21 cellular contexts compared by ENCODE assay signal in genomic region chr2:33444961-33445360, GRCh38. TPM values are rescaled to one million over a fixed set of nuclear protein-coding genes. Genes with fewer than 3 reads are reported as not detected.
DNase-seq lines count a peak whose midpoint lies in the region; ATAC-seq, FAIRE-seq and TF ChIP-seq lines count a peak whose summit lies in the region.
"Had no signal": no experiment of that assay in that cellular context is flagged by ENCODE, and none has a peak within 500 bp of the region (broad histone marks: within the 10 kb centered on the region; RNA-seq: fewer than 3 reads in every experiment).

No MANE protein-coding gene starts in this region.

- no peak overlapping the region for H3K27ac Mint-ChIP-seq in CD4-positive, alpha-beta T cell
- H3K27ac Mint-ChIP-seq: CD14-positive monocyte, HFFc6 had no signal

- TF ChIP-seq CTCF in SK-N-SH (IDR thresholded peaks at IDR 0.05) (no peak), K562 (IDR thresholded peaks at IDR 0.05 in 2 of 3, conservative IDR thresholded peaks at IDR 0.05 in 1 of 3; ENCODE audit: insufficient read depth in 2 of 3, low read depth in 1 of 3, low read length in 3 of 3) (no peak), left ventricle myocardium inferior (IDR thresholded peaks at IDR 0.05; ENCODE audit: borderline replicate concordance) (no peak), D721Med (IDR thresholded peaks at IDR 0.05; ENCODE audit: insufficient read depth, missing control alignments) (no peak)
- TF ChIP-seq CTCF in CD4-positive, alpha-beta T cell (IDR thresholded peaks at IDR 0.05) = no peak

- H3K9ac ChIP-seq in SK-N-SH = no peak overlapping the region
- H3K9ac ChIP-seq in K562 (ENCODE audit: insufficient read depth in 1 of 2, low read depth in 2 of 2, low read length in 2 of 2) = no peak overlapping the region
- no peak overlapping the region for H3K9ac ChIP-seq in skeletal muscle tissue (ENCODE audit: low read depth in 1 of 3, low read length in 3 of 3)

- H2AFZ ChIP-seq in SK-N-SH (ENCODE audit: low read depth) (peak overlapping the region; percentile 5; the same call in 1 of the 2 replicates), K562 (ENCODE audit: low read depth, low read length) (no peak overlapping the region)

- in situ Hi-C loops in K562 (cut with MboI) = no loop called here

- H3K4me2 ChIP-seq in SK-N-SH (no peak overlapping the region), K562 (ENCODE audit: insufficient read depth, low read length) (no peak overlapping the region)

- FAIRE-seq in K562 (lab: Jason Lieb, UNC) (no peak), D721Med (lab: Jason Lieb, UNC) (no peak)
- FAIRE-seq: H54 had no signal

- intact Hi-C loops in K562 (cut with micrococcal nuclease) (loop anchor here (10.0 kb wide), 1 partner anchor 140 kb away; no protein-coding TSS in a partner anchor), left ventricle myocardium inferior (cut with micrococcal nuclease) (no loop called here), head of caudate nucleus (cut with DNase I) (no loop called here)
- intact Hi-C loops in CD4-positive, alpha-beta T cell (cut with DNase I, micrococcal nuclease) = no loop called here

- H3K27me3 ChIP-seq in SK-N-SH (ENCODE audit: insufficient read depth) = no peaks in the 10 kb centered on the region
- H3K27me3 ChIP-seq in K562 (ENCODE audit: control insufficient read depth in 2 of 2, insufficient read depth in 2 of 2, low read length in 2 of 2) = no peaks in the 10 kb centered on the region
- no peaks in the 10 kb centered on the region for H3K27me3 ChIP-seq in left ventricle myocardium inferior (ENCODE audit: low read depth)
- no peaks in the 10 kb centered on the region for H3K27me3 ChIP-seq in skeletal muscle tissue (ENCODE audit: control insufficient read depth in 3 of 3, insufficient read depth in 3 of 3, low read length in 3 of 3)
- no peaks in the 10 kb centered on the region for H3K27me3 ChIP-seq in CD4-positive, alpha-beta T cell (ENCODE audit: control insufficient read depth, insufficient read depth, low read length)
- H3K27me3 ChIP-seq: SJSA1 had no signal

- POLR2A ChIA-PET in SK-N-SH (lab: Yijun Ruan, JAX) (no interaction called here), K562 (lab: Yijun Ruan, JAX) (no interaction called here)
- POLR2A ChIA-PET in CD4-positive, alpha-beta T cell (lab: Charles Lee) = no interaction called here

- TF ChIP-seq RAD21 in SK-N-SH (IDR thresholded peaks at IDR 0.05; ENCODE audit: low read length) = no peak
- no peak for TF ChIP-seq RAD21 in K562 (CRISPR knock-in tag; conservative IDR thresholded peaks at IDR 0.05 in 1 of 2, IDR thresholded peaks at IDR 0.05 in 1 of 2)

- peaks cover 7% of the 10 kb centered on the region for H3F3A ChIP-seq in SK-N-SH (replicated peaks; ENCODE audit: insufficient read depth)

- no peaks in the 10 kb centered on the region for H3K4me1 ChIP-seq in SK-N-SH (ENCODE audit: control insufficient read depth in 1 of 2, insufficient read depth in 2 of 2, low read depth in 1 of 2, low read length in 1 of 2)
- H3K4me1 ChIP-seq in K562 (replicated peaks in 1 of 2; ENCODE audit: control insufficient read depth in 2 of 2, insufficient read depth in 2 of 2, low read length in 2 of 2) = no peaks in the 10 kb centered on the region
- H3K4me1 ChIP-seq in left ventricle myocardium inferior = peaks cover 54% of the 10 kb centered on the region
- peaks cover 6 to 12% (median 11%) of the 10 kb centered on the region in 3 donors for H3K4me1 ChIP-seq in skeletal muscle tissue (ENCODE audit: control insufficient read depth in 3 of 3, insufficient read depth in 3 of 3, low read length in 3 of 3)

- no peak for ATAC-seq in SK-N-SH treated with all-trans-retinoic acid at 6 μM for 48 hours
- ATAC-seq in K562 = no peak
- ATAC-seq in CD4-positive, alpha-beta T cell (ENCODE audit: poor library complexity) = no peak
- ATAC-seq: PC-3 had no signal

- H3K9me3 ChIP-seq in SK-N-SH = no peaks in the 10 kb centered on the region
- H3K9me3 ChIP-seq in K562 (replicated peaks; ENCODE audit: control insufficient read depth, insufficient read depth, low read depth, low read length) = no peaks in the 10 kb centered on the region
- H3K9me3 ChIP-seq in left ventricle myocardium inferior (replicated peaks) = no peaks in the 10 kb centered on the region
- no peaks in the 10 kb centered on the region for H3K9me3 ChIP-seq in skeletal muscle tissue (ENCODE audit: control insufficient read depth in 3 of 3, low read length in 3 of 3)
- H3K9me3 ChIP-seq in CD4-positive, alpha-beta T cell (ENCODE audit: control insufficient read depth, low read length) = no peaks in the 10 kb centered on the region
- H3K9me3 ChIP-seq: SJSA1 had no signal

- WGBS in SK-N-SH (ENCODE audit: low lambda C conversion rate) = 33% methylated on average over 2 of the region's 2 CpGs
- WGBS in K562 (ENCODE audit: insufficient coverage, low coverage, missing lambda C conversion rate) = 0% methylated on average over 2 of the region's 2 CpGs

- H3K27ac ChIP-seq in SK-N-SH (ENCODE audit: low read depth in 2 of 2, low read length in 1 of 2) (no peak overlapping the region), K562 (ENCODE audit: extremely low read depth, low read depth, low read length) (no peak overlapping the region), left ventricle myocardium inferior (replicated peaks) (peak overlapping the region; percentile 79), skeletal muscle tissue (ENCODE audit: low read depth, low read length) (peak overlapping the region; percentile 67)
- H3K27ac ChIP-seq in CD4-positive, alpha-beta T cell (ENCODE audit: low read depth, low read length) = no peak overlapping the region
- H3K27ac ChIP-seq: RWPE1, SJSA1 had no signal

- H3K9me2 ChIP-seq in SK-N-SH = no peaks in the 10 kb centered on the region

- no peaks in the 10 kb centered on the region for H3K27me3 Mint-ChIP-seq in CD4-positive, alpha-beta T cell

- DNase-seq in SK-N-SH (no peak), K562 (ENCODE audit: extremely low read depth in 1 of 4, low spot score in 3 of 4) (no peak), left ventricle myocardium inferior (no peak), head of caudate nucleus (no peak), D721Med (ENCODE audit: insufficient read length, low spot score) (no peak)
- DNase-seq in CD4-positive, alpha-beta T cell = no peak
- DNase-seq: DMS53, HFFc6, KBM-7, NCI-H1105, NCI-H1694, NCI-H2107, NCI-H226, NCI-H524 treated with DMSO at 0.1 percent for 48 hours, PC-3 had no signal

- H3K36me3 ChIP-seq in SK-N-SH (replicated peaks in 1 of 2; ENCODE audit: control insufficient read depth in 1 of 2, insufficient read depth in 2 of 2, low read length in 1 of 2) (no peaks in the 10 kb centered on the region), K562 (ENCODE audit: control insufficient read depth, insufficient read depth, low read length) (no peaks in the 10 kb centered on the region), left ventricle myocardium inferior (no peaks in the 10 kb centered on the region), skeletal muscle tissue (ENCODE audit: control insufficient read depth in 3 of 3, insufficient read depth in 3 of 3, low read length in 3 of 3) (no peaks in the 10 kb centered on the region)
- H3K36me3 ChIP-seq: SJSA1 had no signal

- TF ChIP-seq EP300 in SK-N-SH (IDR thresholded peaks at IDR 0.05; ENCODE audit: borderline replicate concordance in 1 of 2, low read depth in 1 of 2, low read length in 1 of 2) (no peak), K562 (IDR thresholded peaks at IDR 0.05; ENCODE audit: low read length) (no peak)

- H3K4me1 Mint-ChIP-seq in CD4-positive, alpha-beta T cell (ENCODE audit: low read depth) = no peaks in the 10 kb centered on the region

- no peak overlapping the region for H3K4me3 Mint-ChIP-seq in CD4-positive, alpha-beta T cell
- H3K4me3 Mint-ChIP-seq: CD14-positive monocyte, HFFc6 had no signal

- no peaks in the 10 kb centered on the region for H3K9me1 ChIP-seq in K562 (ENCODE audit: control insufficient read depth, insufficient read depth, low read length)

- TF ChIP-seq POLR2A in K562 (conservative IDR thresholded peaks at IDR 0.05) = no peak

- H4K20me1 ChIP-seq in SK-N-SH (ENCODE audit: insufficient read depth) (no peaks in the 10 kb centered on the region), K562 (replicated peaks; ENCODE audit: control insufficient read depth, insufficient read depth, low read length) (no peaks in the 10 kb centered on the region)

- no TSS peak for BruUV-seq in K562 (replicated peaks; lab: Mats Ljungman, UMichigan)

- H3K4me3 ChIP-seq in SK-N-SH (ENCODE audit: low read depth in 2 of 2, low read length in 1 of 2) (no peak overlapping the region), K562 (no peak overlapping the region), left ventricle myocardium inferior (no peak overlapping the region), skeletal muscle tissue (ENCODE audit: low read length in 3 of 3) (peak overlapping the region in 1 of 3 donors; percentile 17)
- H3K4me3 ChIP-seq: SJSA1 had no signal

- CTCF ChIA-PET in SK-N-SH (lab: Yijun Ruan, JAX) (interaction anchor here (1.3 kb wide), 1 partner anchor 139 kb away, joined by 3 read pairs; no protein-coding TSS in a partner anchor), K562 (lab: Yijun Ruan, JAX; ENCODE audit: low intra/inter-chr PET ratio) (no interaction called here)
- CTCF ChIA-PET in CD4-positive, alpha-beta T cell (lab: Charles Lee) = no interaction called here

- H3K79me2 ChIP-seq in SK-N-SH (ENCODE audit: insufficient read depth) (peaks cover under 1% of the 10 kb centered on the region; the same call in 1 of the 2 replicates), K562 (ENCODE audit: control insufficient read depth, insufficient read depth, low read length) (no peaks in the 10 kb centered on the region)

- H3K9me3 Mint-ChIP-seq in CD4-positive, alpha-beta T cell = no peaks in the 10 kb centered on the region
- H3K9me3 Mint-ChIP-seq: HFFc6 had no signal

- no peaks in the 10 kb centered on the region for H3K36me3 Mint-ChIP-seq in CD4-positive, alpha-beta T cell (ENCODE audit: low read depth)
- H3K36me3 Mint-ChIP-seq: CD14-positive monocyte had no signal

RNA-seq across cellular contexts. Expression of gene RASGRP3, which starts 31.5 kb away (rescaled TPM):
- 72.5 and 152 TPM in 2 replicates for polyA plus RNA-seq in SK-N-SH (2012; rRNA removed)
- 26.2 and 31.8 TPM in 2 replicates for polyA plus RNA-seq in SK-N-SH (2012; cell fraction: cytosol; rRNA removed)
- polyA plus RNA-seq in SK-N-SH (2012; cell fraction: nucleus; rRNA removed) = 604 and 757 TPM in 2 replicates
- total RNA-seq in K562 (2011; cell fraction: chromatin; rRNA removed; ENCODE audit: low replicate concordance) = 0.39 and 1.3 TPM in 2 replicates
- 0.53 and 1.2 TPM in 2 replicates for total RNA-seq in K562 (2011; cell fraction: nucleolus; rRNA removed)
- total RNA-seq in K562 (2011; cell fraction: nucleoplasm; rRNA removed) = 0.51 and 0.76 TPM in 2 replicates
- 0.18 and 0.24 TPM in 2 replicates for total RNA-seq in K562 (2014; rRNA removed)
- total RNA-seq in K562 (2014; rRNA removed; fragmentation: Illumina TruSeq; extraction: Trizol) = 0.76 and 1.6 TPM in 2 replicates
- 0.91 and 1.3 TPM in 2 replicates for total RNA-seq in K562 (2015; rRNA removed; fragmentation: Illumina TruSeq; extraction: Trizol)
- total RNA-seq in K562 (2021) = 1.1 and 1.2 TPM in 2 replicates
- polyA plus RNA-seq in K562 (2011; rRNA removed) = 0.73 and 1.7 TPM in 2 replicates
- 0.67 and 0.80 TPM in 2 replicates for polyA plus RNA-seq in K562 (2011; cell fraction: cytosol; rRNA removed)
- 0.79 and 0.95 TPM in 2 replicates for polyA plus RNA-seq in K562 (2011; cell fraction: nucleus; rRNA removed)
- polyA plus RNA-seq in K562 (2012) = 0.44 and 6.6 TPM in 2 replicates
- polyA plus RNA-seq in K562 (2014; fragmentation: Illumina TruSeq; extraction: Trizol) = 1.2 and 1.4 TPM in 2 replicates
- polyA plus RNA-seq in K562 (2014; fragmentation: Nextera tagmentation; extraction: Ambion mirVana) = 1 to 10 TPM; 1.6 TPM
- polyA plus RNA-seq in K562 (2014; rRNA removed) = 1.2 and 1.5 TPM in 2 replicates
- polyA minus RNA-seq in K562 (2011; rRNA and poly(A)+ RNA removed) = 0.72 and 1.5 TPM in 2 replicates
- polyA minus RNA-seq in K562 (2011; cell fraction: cytosol; rRNA and poly(A)+ RNA removed) = not detected in 2 replicates
- 0.44 and 0.54 TPM in 2 replicates for polyA minus RNA-seq in K562 (2011; cell fraction: nucleus; rRNA and poly(A)+ RNA removed)
- 69.2 TPM for total RNA-seq in left ventricle myocardium inferior
- total RNA-seq in skeletal muscle tissue = 49.1 TPM
- total RNA-seq in CD4-positive, alpha-beta T cell = 1 to 10 TPM; 5.7 to 7.9 TPM

Comparison
In these comparisons a context has a peak if more than half of its experiments do, and no peak if none do; other contexts are left out.
1. H3K27ac ChIP-seq: peak in left ventricle myocardium inferior (single experiment) and skeletal muscle tissue (single experiment); none in SK-N-SH (0 of 2), K562 (single experiment) and CD4-positive, alpha-beta T cell (single experiment).
2. Of the 27 proteins assayed by ChIP-seq in both K562 and SK-N-SH: peak only in K562: MEF2A; only in SK-N-SH: none; in both: none; in neither: 26.